1 cellular context compared by ENCODE assay signal in genomic region chr20:56875052-56875663, GRCh38.
TF ChIP-seq lines count a peak whose summit lies in the region.

No MANE protein-coding gene starts in this region.

TF ChIP-seq in GM23338, 12 proteins besides CTCF, POLR2A, EP300 and RAD21 (continued from another document):
- no peak for TF ChIP-seq ZNF462 (CRISPR knock-in tag; IDR thresholded peaks at IDR 0.05)
TF ChIP-seq in GM23338: peak in this region for 0.
